In the genomic region with DNA sequence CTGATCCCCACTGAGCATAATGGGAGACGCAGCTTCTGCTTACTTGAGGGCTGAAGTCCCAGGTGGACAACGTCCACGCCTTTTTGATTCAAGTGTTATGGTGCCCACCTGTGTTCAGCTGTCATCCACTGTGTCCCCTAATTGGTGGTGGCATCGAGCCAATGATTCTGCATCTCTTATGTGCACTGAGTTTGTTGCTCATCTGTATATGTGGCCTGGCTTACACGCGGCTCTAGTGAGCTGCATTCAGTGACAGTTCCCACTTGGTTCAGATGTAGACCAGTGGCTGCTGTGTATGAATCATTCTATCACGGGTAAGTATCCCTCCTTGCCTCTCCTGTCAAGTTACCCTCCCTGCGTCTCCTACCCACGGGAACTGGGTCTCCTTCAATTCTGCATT, we compare ENCODE assay signal across 1 cellular context.
TF ChIP-seq lines count a peak whose summit lies in the region.

No MANE protein-coding gene starts in this region.

TF ChIP-seq in GM23338, 12 proteins besides CTCF, POLR2A, EP300 and RAD21 (continued from another document):
- TF ChIP-seq ZNF462 (CRISPR knock-in tag; IDR thresholded peaks at IDR 0.05) (no peak), CREB1 (CRISPR knock-in tag; IDR thresholded peaks at IDR 0.05; ENCODE audit: low read depth) (no peak)
